ENCODE assay signal across 8 cellular contexts in genomic region chr14:65824285-65824977, GRCh38.
DNase-seq lines count a peak whose midpoint lies in the region; ATAC-seq, FAIRE-seq and TF ChIP-seq lines count a peak whose summit lies in the region.

No MANE protein-coding gene starts in this region.

- H3K9me1 ChIP-seq in endothelial cell of umbilical vein (replicated peaks; ENCODE audit: control insufficient read depth, extremely low read depth, insufficient read depth, low read length): no peaks in the 10 kb centered on the region

- intact Hi-C loops in endothelial cell of umbilical vein (cut with micrococcal nuclease): loop anchor here (1.0 kb wide), 3 partner anchors 409 to 660 kb away; no protein-coding TSS in a partner anchor

- H3K4me3 Mint-ChIP-seq in activated CD8-positive, alpha-beta T cell treated with anti-CD3 and anti-CD28 coated beads, Interleukin-2, amount 10 ng/mL, durations not matched to agents 7 days and 5 days: no peak overlapping the region
- H3K4me3 Mint-ChIP-seq in naive thymus-derived CD8-positive, alpha-beta T cell: peak overlapping the region in 1 of 10 donors; percentile 30

- no peaks in the 10 kb centered on the region for H3K27me3 Mint-ChIP-seq in activated CD8-positive, alpha-beta T cell treated with anti-CD3 and anti-CD28 coated beads, Interleukin-2, amount 10 ng/mL, durations not matched to agents 7 days and 5 days (ENCODE audit: low read depth)
- no peaks in the 10 kb centered on the region for H3K27me3 Mint-ChIP-seq in naive thymus-derived CD8-positive, alpha-beta T cell

- no peaks in the 10 kb centered on the region for H3K36me3 ChIP-seq in endothelial cell of umbilical vein (ENCODE audit: control insufficient read depth in 2 of 2, extremely low read depth in 1 of 2, insufficient read depth in 2 of 2, low read length in 2 of 2)

- no peaks in the 10 kb centered on the region for H3K9me3 Mint-ChIP-seq in activated CD8-positive, alpha-beta T cell treated with anti-CD3 and anti-CD28 coated beads, Interleukin-2, amount 10 ng/mL, durations not matched to agents 7 days and 5 days (ENCODE audit: insufficient read depth)
- peaks cover 0 to 2% (median 0%) of the 10 kb centered on the region in 9 donors for H3K9me3 Mint-ChIP-seq in naive thymus-derived CD8-positive, alpha-beta T cell

- FAIRE-seq in endothelial cell of umbilical vein (lab: Jason Lieb, UNC): peak; percentile 95

- H3K79me2 ChIP-seq in endothelial cell of umbilical vein (ENCODE audit: control insufficient read depth, insufficient read depth, low read length): no peaks in the 10 kb centered on the region

- peaks cover 29% of the 10 kb centered on the region for H3K4me1 Mint-ChIP-seq in activated CD8-positive, alpha-beta T cell treated with anti-CD3 and anti-CD28 coated beads, Interleukin-2, amount 10 ng/mL, durations not matched to agents 7 days and 5 days (ENCODE audit: low read depth)
- peaks cover 9 to 32% (median 17%) of the 10 kb centered on the region in 4 donors for H3K4me1 Mint-ChIP-seq in naive thymus-derived CD8-positive, alpha-beta T cell

- CTCF ChIA-PET in activated CD8-positive, alpha-beta T cell treated with anti-CD3 and anti-CD28 coated beads, Interleukin-2, amount 10 ng/mL, durations not matched to agents 7 days and 5 days (lab: Charles Lee): interaction anchor here (0.5 to 4.8 kb wide), 95 partner anchors 8 to 681 kb away, joined by 3 to 136 read pairs (median 4); partner anchors contain the start of gene FUT8
- CTCF ChIA-PET in endothelial cell of umbilical vein (lab: Charles Lee): interaction anchor here (0.5 to 13.5 kb wide), 98 partner anchors 8 to 838 kb away, joined by 3 to 926 read pairs (median 4); partner anchors contain the start of genes FNTB and FUT8

- H3K27ac Mint-ChIP-seq in activated CD8-positive, alpha-beta T cell treated with anti-CD3 and anti-CD28 coated beads, Interleukin-2, amount 10 ng/mL, durations not matched to agents 7 days and 5 days: peak overlapping the region; percentile 75
- H3K27ac Mint-ChIP-seq in naive thymus-derived CD8-positive, alpha-beta T cell: peak overlapping the region in 4 of 10 donors; percentile 7 to 76 (median 36)

- H3K27ac ChIP-seq in endothelial cell of umbilical vein (ENCODE audit: insufficient read depth, low read depth, low read length): no peak overlapping the region

- H3K27me3 ChIP-seq in endothelial cell of umbilical vein (ENCODE audit: control insufficient read depth in 2 of 2, insufficient read depth in 2 of 2, low read length in 2 of 2): peaks cover 15 to 18% of the 10 kb centered on the region in 2 experiments

- no peaks in the 10 kb centered on the region for H3K9me3 ChIP-seq in endothelial cell of umbilical vein (replicated peaks; ENCODE audit: control insufficient read depth, insufficient read depth, low read length)

- no peaks in the 10 kb centered on the region for H3K4me1 ChIP-seq in endothelial cell of umbilical vein (ENCODE audit: control insufficient read depth, extremely low read depth, insufficient read depth, low read length)

- peak; percentile 83 to 86 for TF ChIP-seq CTCF in endothelial cell of umbilical vein (IDR thresholded peaks at IDR 0.05; ENCODE audit: extremely low read depth in 1 of 2, insufficient read depth in 1 of 2, low read depth in 1 of 2, low read length in 2 of 2)

- no peak overlapping the region for H3K4me2 ChIP-seq in endothelial cell of umbilical vein (ENCODE audit: insufficient read depth, low read length)

- no peaks in the 10 kb centered on the region for H3K36me3 Mint-ChIP-seq in activated CD8-positive, alpha-beta T cell treated with anti-CD3 and anti-CD28 coated beads, Interleukin-2, amount 10 ng/mL, durations not matched to agents 7 days and 5 days (ENCODE audit: low read depth)
- H3K36me3 Mint-ChIP-seq in naive thymus-derived CD8-positive, alpha-beta T cell: no peaks in the 10 kb centered on the region

- H3K4me3 ChIP-seq in endothelial cell of umbilical vein (replicated peaks in 1 of 3; ENCODE audit: insufficient read depth in 1 of 3, low read depth in 1 of 3, low read length in 3 of 3): no peak overlapping the region

- BruUV-seq in endothelial cell of umbilical vein (replicated peaks; lab: Mats Ljungman, UMichigan): no TSS peak

- peak; percentile 61 for DNase-seq in SIG-M5 treated with dmso at 0.1 percent for 504 hours (lab: John Stamatoyannopoulos, UW; ENCODE audit: unreplicated experiment)
- no peak for DNase-seq in SIG-M5 (lab: John Stamatoyannopoulos, UW)
- DNase-seq in NCI-H774 (lab: John Stamatoyannopoulos, UW): peak; percentile 24
- DNase-seq in activated CD8-positive, alpha-beta T cell treated with anti-CD3 and anti-CD28 coated beads, Interleukin-2, amount 10 ng/mL, durations not matched to agents 7 days and 5 days: peak; percentile 78
- peak; percentile 75 for DNase-seq in endothelial cell of umbilical vein (ENCODE audit: low read depth, low spot score)
- peak in 9 of 10 donors; percentile 29 to 77 (median 60) for DNase-seq in naive thymus-derived CD8-positive, alpha-beta T cell
- DNase-seq in stimulated activated naive CD8-positive, alpha-beta T cell treated with anti-CD3 and anti-CD28 coated beads, Interleukin-15, Interleukin-2, amounts not matched to agents 100 U/mL and 50 U/mL, for 24 hours: peak; percentile 52

- POLR2A ChIA-PET in activated CD8-positive, alpha-beta T cell treated with anti-CD3 and anti-CD28 coated beads, Interleukin-2, amount 10 ng/mL, durations not matched to agents 7 days and 5 days (lab: Charles Lee): interaction anchor here (0.8 to 1.3 kb wide), 4 partner anchors 103 to 411 kb away, joined by 3 to 4 read pairs (median 3); no protein-coding TSS in a partner anchor
- POLR2A ChIA-PET in endothelial cell of umbilical vein (lab: Charles Lee): interaction anchor here (1.2 kb wide), 2 partner anchors 409 to 413 kb away, joined by 5 read pairs; no protein-coding TSS in a partner anchor
- POLR2A ChIA-PET in naive thymus-derived CD8-positive, alpha-beta T cell (lab: Charles Lee): interaction anchor here (0.8 to 3.6 kb wide), 8 partner anchors 8 to 412 kb away, joined by 3 to 31 read pairs (median 4); partner anchors contain the start of gene FUT8

- no peaks in the 10 kb centered on the region for H4K20me1 ChIP-seq in endothelial cell of umbilical vein (replicated peaks; ENCODE audit: control insufficient read depth, extremely low read depth, insufficient read depth, low read length)

- no peak overlapping the region for H2AFZ ChIP-seq in endothelial cell of umbilical vein (ENCODE audit: low read depth, low read length)

- ATAC-seq in HG03469 (IDR thresholded peaks at IDR 0.05; ENCODE audit: unreplicated experiment): peak; percentile 54
- ATAC-seq in activated CD8-positive, alpha-beta T cell treated with anti-CD3 and anti-CD28 coated beads, Interleukin-2, amount 10 ng/mL, durations not matched to agents 7 days and 5 days: peak; percentile 93
- ATAC-seq in naive thymus-derived CD8-positive, alpha-beta T cell: peak; percentile 93
- peak; percentile 72 for ATAC-seq in stimulated activated naive CD8-positive, alpha-beta T cell treated with anti-CD3 and anti-CD28 coated beads, Interleukin-15, Interleukin-2, amounts not matched to agents 100 U/mL and 50 U/mL, for 24 hours

- TF ChIP-seq POLR2A in endothelial cell of umbilical vein (IDR thresholded peaks at IDR 0.05; ENCODE audit: low read depth, low read length): no peak

- dilution Hi-C loops in endothelial cell of umbilical vein (cut with MboI; ENCODE audit: extremely low pct_ligation_motif_present, low sequenced_read_pairs): loop anchor here (5.0 kb wide), 1 partner anchor 57 kb away; no protein-coding TSS in a partner anchor

- H3K9ac ChIP-seq in endothelial cell of umbilical vein (replicated peaks; ENCODE audit: extremely low read depth, insufficient read depth, low read length): no peak overlapping the region

TF ChIP-seq in endothelial cell of umbilical vein, 7 proteins besides CTCF, POLR2A, EP300 and RAD21:
- no peak for TF ChIP-seq GATA2 (IDR thresholded peaks at IDR 0.05; ENCODE audit: insufficient read depth, insufficient read length, low read depth, low read length)
- TF ChIP-seq, protein P1, sequence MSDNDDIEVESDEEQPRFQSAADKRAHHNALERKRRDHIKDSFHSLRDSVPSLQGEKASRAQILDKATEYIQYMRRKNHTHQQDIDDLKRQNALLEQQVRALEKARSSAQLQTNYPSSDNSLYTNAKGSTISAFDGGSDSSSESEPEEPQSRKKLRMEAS (IDR thresholded peaks at IDR 0.05; ENCODE audit: insufficient read depth, insufficient read length): no peak
- TF ChIP-seq POLR2AphosphoS5 (IDR thresholded peaks at IDR 0.05; ENCODE audit: insufficient read depth, low read depth, low read length): no peak
- no peak for TF ChIP-seq EZH2 (IDR thresholded peaks at IDR 0.05; ENCODE audit: borderline replicate concordance, low read depth, low read length, severe bottlenecking)
- no peak for TF ChIP-seq FOS (IDR thresholded peaks at IDR 0.05; ENCODE audit: borderline replicate concordance, insufficient read depth, low read length)
- TF ChIP-seq JUN (IDR thresholded peaks at IDR 0.05; ENCODE audit: borderline replicate concordance, insufficient read depth, insufficient read length, low read depth): no peak
- no peak for TF ChIP-seq MYC (IDR thresholded peaks at IDR 0.05; ENCODE audit: low read depth, low read length)
